8 cellular contexts compared by ENCODE assay signal in the genomic region with DNA sequence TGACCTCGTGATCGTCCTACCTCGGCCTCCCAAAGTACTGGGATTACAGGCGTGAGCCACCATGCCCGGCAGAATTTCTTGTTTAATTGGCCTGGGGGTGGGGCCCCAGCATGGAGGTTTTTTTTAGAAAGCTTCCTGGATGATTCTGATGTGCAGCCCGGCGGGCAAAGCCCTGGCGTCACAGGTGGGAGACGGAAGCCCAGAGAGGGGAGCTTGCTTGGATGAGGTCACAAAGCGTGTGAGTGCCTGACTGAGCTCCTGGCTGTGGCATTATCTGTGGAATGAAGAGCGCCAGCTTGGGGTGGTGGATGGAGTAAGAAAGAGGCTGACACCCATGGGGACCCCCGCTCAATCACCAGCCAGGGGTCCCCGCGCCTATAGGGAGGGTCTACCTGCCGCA. TPM values are rescaled to one million over a fixed set of nuclear protein-coding genes. Genes with fewer than 3 reads are reported as not detected.
DNase-seq lines count a peak whose midpoint lies in the region; ATAC-seq and TF ChIP-seq lines count a peak whose summit lies in the region.
"Had no signal": no experiment of that assay in that cellular context is flagged by ENCODE, and none has a peak within 500 bp of the region (broad histone marks: within the 10 kb centered on the region; RNA-seq: fewer than 3 reads in every experiment).

No MANE protein-coding gene starts in this region.

- no peak for DNase-seq in AG04449 (ENCODE audit: low read depth, low spot score)
- DNase-seq in adipocyte (ENCODE audit: low read depth): no peak
- DNase-seq in lower lobe of right lung: no peak
- no peak for DNase-seq in NCI-H2196 treated with DMSO at 0.1 percent for 48 hours (lab: John Stamatoyannopoulos, UW; ENCODE audit: unreplicated experiment)
- no peak for DNase-seq in DMS153 treated with DMSO at 0.1 percent for 48 hours (lab: John Stamatoyannopoulos, UW; ENCODE audit: unreplicated experiment)
- DNase-seq: cortex of kidney; stimulated activated naive CD4-positive, alpha-beta T cell had no signal

- intact Hi-C loops in lower lobe of right lung (cut with DNase I): no loop called here

- H3K36me3 ChIP-seq in adipocyte (ENCODE audit: control insufficient read depth, insufficient read depth, low read length, severe bottlenecking) (peaks cover 9% of the 10 kb centered on the region), lower lobe of right lung (peaks cover 11% of the 10 kb centered on the region)

- H3K9me3 ChIP-seq in adipocyte (ENCODE audit: control insufficient read depth, low read length) (no peaks in the 10 kb centered on the region), lower lobe of right lung (no peaks in the 10 kb centered on the region)

- TF ChIP-seq CTCF in AG04449 (IDR thresholded peaks at IDR 0.05; ENCODE audit: insufficient read depth, low read length, missing control alignments): no peak
- TF ChIP-seq CTCF in lower lobe of right lung (IDR thresholded peaks at IDR 0.05): no peak

- H3K4me1 ChIP-seq in adipocyte (ENCODE audit: control insufficient read depth, insufficient read depth, low read length) (peaks cover 60% of the 10 kb centered on the region), lower lobe of right lung (peaks cover 80% of the 10 kb centered on the region)

- ATAC-seq in lower lobe of right lung (no peak), GM18861 (IDR thresholded peaks at IDR 0.05; ENCODE audit: unreplicated experiment) (no peak)

- H3K9ac ChIP-seq in adipocyte (ENCODE audit: low read length): peak overlapping the region; percentile 81

- H3K4me3 ChIP-seq in AG04449 (ENCODE audit: low read depth, low read length): peak overlapping the region; percentile 39
- peak overlapping the region; percentile 68 for H3K4me3 ChIP-seq in adipocyte (ENCODE audit: low read length)
- peak overlapping the region; percentile 24 for H3K4me3 ChIP-seq in lower lobe of right lung

- CTCF ChIA-PET in AG04449 (lab: Yijun Ruan, JAX): interaction anchor here (0.7 to 23.7 kb wide), 10 partner anchors 10 to 175 kb away, joined by 3 to 389 read pairs (median 3); no protein-coding TSS in a partner anchor

- no peaks in the 10 kb centered on the region for H3K27me3 ChIP-seq in adipocyte (replicated peaks; ENCODE audit: control insufficient read depth, insufficient read depth, low read length)
- no peaks in the 10 kb centered on the region for H3K27me3 ChIP-seq in lower lobe of right lung (ENCODE audit: low read depth)

- H3K27ac ChIP-seq in lower lobe of right lung: peak overlapping the region; percentile 84

- POLR2A ChIA-PET in AG04449 (lab: Yijun Ruan, JAX): interaction anchor here (1.2 to 1.6 kb wide), 4 partner anchors 10 to 102 kb away, joined by 3 to 8 read pairs (median 6); partner anchors contain the start of gene CORO7

RNA-seq across cellular contexts. Expression of gene VASN, which starts 4.1 kb away (rescaled TPM):
- 17.4 TPM for total RNA-seq in lower lobe of right lung

RNA-seq across cellular contexts. Expression of gene PAM16, which starts 24.6 kb away (rescaled TPM):
- total RNA-seq in lower lobe of right lung: 40.0 TPM

RNA-seq across cellular contexts. Expression of gene CORO7, which starts 40.7 kb away (rescaled TPM):
- 58.5 TPM for total RNA-seq in lower lobe of right lung

RNA-seq across cellular contexts. Expression of gene DNAJA3, which starts 50.0 kb away (rescaled TPM):
- 34.6 TPM for total RNA-seq in lower lobe of right lung

RNA-seq across cellular contexts. Expression of gene GLIS2, which starts 59.9 kb away (rescaled TPM):
- 21.5 TPM for total RNA-seq in lower lobe of right lung
